7 cellular contexts compared by ENCODE assay signal in genomic region chr15:22173029-22173998, GRCh38.
DNase-seq lines count a peak whose midpoint lies in the region; ATAC-seq and TF ChIP-seq lines count a peak whose summit lies in the region.
"Not testable (repeated sequence)": the region's sequence is repeated elsewhere in the genome, so short reads cannot be mapped to it uniquely, and the experiment has no call there.

No MANE protein-coding gene starts in this region.

- H3K9me3 ChIP-seq in left lung = not testable (repeated sequence)

- H3K4me3 Mint-ChIP-seq in activated T-cell treated with anti-CD3 and anti-CD28 coated beads, Interleukin-2, amount 50 U/mL, for 4 hours = not testable (repeated sequence)

- H3K27ac ChIP-seq in left lung = not testable (repeated sequence)

- ATAC-seq in GM18517 (IDR thresholded peaks at IDR 0.05; ENCODE audit: unreplicated experiment) = peak; percentile 67
- ATAC-seq in GM19397 (IDR thresholded peaks at IDR 0.05; ENCODE audit: unreplicated experiment) = peak; percentile 72
- ATAC-seq in GM21737 (IDR thresholded peaks at IDR 0.05; ENCODE audit: unreplicated experiment) = peak; percentile 70
- peak; percentile 64 for ATAC-seq in HG02981 (IDR thresholded peaks at IDR 0.05; ENCODE audit: unreplicated experiment)
- peak; percentile 84 for ATAC-seq in HG03439 (IDR thresholded peaks at IDR 0.05; ENCODE audit: unreplicated experiment)
- ATAC-seq in activated T-cell treated with anti-CD3 and anti-CD28 coated beads, Interleukin-2, amount 50 U/mL, for 4 hours = peak; percentile 87 to 91
- peak; percentile 91 for ATAC-seq in left lung

- H3K36me3 ChIP-seq in left lung = not testable (repeated sequence)

- not testable (repeated sequence) for H3K27me3 Mint-ChIP-seq in activated T-cell treated with anti-CD3 and anti-CD28 coated beads, Interleukin-2, amount 50 U/mL, for 4 hours (ENCODE audit: low read depth)

- H3K4me3 ChIP-seq in left lung = not testable (repeated sequence)

- H3K27me3 ChIP-seq in left lung = not testable (repeated sequence)

- TF ChIP-seq CTCF in left lung (IDR thresholded peaks at IDR 0.05) = not testable (repeated sequence)

- not testable (repeated sequence) for H3K9me3 Mint-ChIP-seq in activated T-cell treated with anti-CD3 and anti-CD28 coated beads, Interleukin-2, amount 50 U/mL, for 4 hours

- H3K4me1 ChIP-seq in left lung = not testable (repeated sequence)

- H3K36me3 Mint-ChIP-seq in activated T-cell treated with anti-CD3 and anti-CD28 coated beads, Interleukin-2, amount 50 U/mL, for 4 hours (ENCODE audit: insufficient read depth) = not testable (repeated sequence)

- DNase-seq in activated T-cell treated with anti-CD3 and anti-CD28 coated beads, Interleukin-2, amount 50 U/mL, for 4 hours; left lung: not testable (repeated sequence)

- intact Hi-C loops in left lung (cut with DNase I) = not testable (repeated sequence)

- H3K4me1 Mint-ChIP-seq in activated T-cell treated with anti-CD3 and anti-CD28 coated beads, Interleukin-2, amount 50 U/mL, for 4 hours (ENCODE audit: low read depth) = not testable (repeated sequence)
